ENCODE assay signal across 8 cellular contexts in genomic region chr4:109977854-109978501, GRCh38.
A peak's percentile ranks its signal among the peaks of the same experiment; 100 is the strongest.
DNase-seq lines count a peak whose midpoint lies in the region; ATAC-seq and TF ChIP-seq lines count a peak whose summit lies in the region.

No MANE protein-coding gene starts in this region.

- no peaks in the 10 kb centered on the region for H3K36me3 Mint-ChIP-seq in activated T-helper 17 cell treated with anti-CD3 and anti-CD28 coated beads, Interleukin-2, amount 50 U/mL, for 72 hours (ENCODE audit: low read depth)

- no peak overlapping the region for H3K27ac Mint-ChIP-seq in activated T-helper 17 cell treated with anti-CD3 and anti-CD28 coated beads, Interleukin-2, amount 50 U/mL, for 72 hours

- H3K36me3 ChIP-seq in HAP-1 (replicated peaks) (no peaks in the 10 kb centered on the region), SK-N-MC (ENCODE audit: insufficient read depth, low read length) (peaks cover 8% of the 10 kb centered on the region; the same call in 1 of the 2 replicates)

- H3K4me3 Mint-ChIP-seq in activated T-helper 17 cell treated with anti-CD3 and anti-CD28 coated beads, Interleukin-2, amount 50 U/mL, for 72 hours = no peak overlapping the region

- peak; percentile 59 for TF ChIP-seq CTCF in fibroblast of villous mesenchyme (IDR thresholded peaks at IDR 0.05; ENCODE audit: insufficient read depth, low read depth, low read length)

- H3K9me3 ChIP-seq in HAP-1 (no peaks in the 10 kb centered on the region), SK-N-MC (ENCODE audit: low read depth, low read length) (no peaks in the 10 kb centered on the region)

- in situ Hi-C loops in HAP-1 (cut with MboI; ENCODE audit: low sequenced_read_pairs) = loop anchor here (5.0 kb wide), 1 partner anchor 556 kb away; no protein-coding TSS in a partner anchor

- no peak overlapping the region for H3K4me3 ChIP-seq in HAP-1
- H3K4me3 ChIP-seq in SK-N-MC = no peak overlapping the region
- H3K4me3 ChIP-seq in fibroblast of villous mesenchyme (ENCODE audit: low read depth, low read length) = no peak overlapping the region

- H3K4me1 ChIP-seq in HAP-1 = peaks cover 30% of the 10 kb centered on the region

- H3K4me1 Mint-ChIP-seq in activated T-helper 17 cell treated with anti-CD3 and anti-CD28 coated beads, Interleukin-2, amount 50 U/mL, for 72 hours = no peaks in the 10 kb centered on the region

- no peak overlapping the region for H3K27ac ChIP-seq in SK-N-MC

- H3K9ac ChIP-seq in SK-N-MC (ENCODE audit: insufficient read length) = no peak overlapping the region

- H3K27me3 Mint-ChIP-seq in activated T-helper 17 cell treated with anti-CD3 and anti-CD28 coated beads, Interleukin-2, amount 50 U/mL, for 72 hours = peaks cover 29% of the 10 kb centered on the region

- no peak for ATAC-seq in activated T-helper 17 cell treated with anti-CD3 and anti-CD28 coated beads, Interleukin-2, amount 50 U/mL, for 72 hours (replicated peaks)
- no peak for ATAC-seq in HG03439 (IDR thresholded peaks at IDR 0.05; ENCODE audit: unreplicated experiment)

- DNase-seq in AG08396 (ENCODE audit: low spot score) (peak; percentile 16), HAP-1 (ENCODE audit: low spot score in 2 of 2) (peak; percentile 27 to 59), SK-N-MC (ENCODE audit: low read depth, low spot score) (peak; percentile 44), fibroblast of villous mesenchyme (ENCODE audit: low read depth) (peak; percentile 50), superior temporal gyrus (ENCODE audit: extremely low spot score) (peak; percentile 77), retina (no peak)

- H3K9me3 Mint-ChIP-seq in activated T-helper 17 cell treated with anti-CD3 and anti-CD28 coated beads, Interleukin-2, amount 50 U/mL, for 72 hours = no peaks in the 10 kb centered on the region

- H3K27me3 ChIP-seq in HAP-1 (ENCODE audit: low read depth) = no peaks in the 10 kb centered on the region
